15 cellular contexts compared by ENCODE assay signal in the genomic region with DNA sequence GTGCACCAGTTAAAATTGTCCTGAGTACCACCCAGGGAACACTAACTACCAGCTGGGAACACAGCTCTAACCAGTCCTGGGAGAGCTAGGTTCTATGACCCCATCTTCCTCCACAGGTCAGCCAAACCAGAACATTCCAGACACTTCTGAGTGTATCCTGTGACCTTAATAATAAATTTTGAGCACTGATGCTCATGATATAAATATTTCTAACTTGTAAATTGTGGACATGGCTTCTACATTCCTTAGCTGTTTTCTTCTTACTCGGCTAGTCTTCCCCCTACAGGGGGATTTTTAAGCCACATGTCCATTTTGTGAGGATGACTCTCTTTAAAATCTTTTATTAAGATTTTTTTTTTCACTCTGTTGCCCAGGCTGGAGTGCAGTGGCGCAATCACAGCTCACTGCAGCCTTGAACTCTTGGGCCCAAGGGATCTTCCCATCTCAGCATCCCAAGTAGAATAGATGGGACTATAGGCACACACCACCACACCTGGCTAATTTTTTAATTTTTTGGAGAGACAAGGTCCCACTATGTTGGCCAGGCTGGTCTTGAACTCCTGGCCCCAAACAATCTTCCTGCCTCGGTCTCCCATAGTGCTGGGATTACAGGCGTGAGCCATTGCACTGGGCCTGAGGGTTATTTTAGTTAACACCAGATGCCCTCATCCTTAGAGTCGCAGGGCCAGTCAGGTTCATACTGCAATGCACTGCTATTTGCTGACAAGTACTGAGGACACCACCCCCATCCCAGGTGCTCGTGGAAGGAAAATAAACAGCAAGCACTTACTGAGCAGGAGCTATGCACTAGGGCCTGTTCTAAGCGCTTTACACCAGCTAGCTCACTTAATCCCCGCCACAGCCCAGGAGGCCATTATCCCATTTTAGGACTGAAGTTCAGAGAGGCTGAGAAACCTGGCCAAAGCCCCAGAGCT.
A peak's percentile ranks its signal among the peaks of the same experiment; 100 is the strongest.
DNase-seq lines count a peak whose midpoint lies in the region; TF ChIP-seq lines count a peak whose summit lies in the region.
"Had no signal": no experiment of that assay in that cellular context is flagged by ENCODE, and none has a peak within 500 bp of the region (broad histone marks: within the 10 kb centered on the region; RNA-seq: fewer than 3 reads in every experiment).

No MANE protein-coding gene starts in this region.

- H3K9me2 ChIP-seq in SK-N-SH: no peaks in the 10 kb centered on the region

- no peak for TF ChIP-seq EP300 in SK-N-SH (IDR thresholded peaks at IDR 0.05; ENCODE audit: borderline replicate concordance in 1 of 2, low read depth in 1 of 2, low read length in 1 of 2)

- no peaks in the 10 kb centered on the region for H3K9me3 ChIP-seq in SK-N-SH
- H3K9me3 ChIP-seq: transverse colon had no signal

- CTCF ChIA-PET in SK-N-SH (lab: Yijun Ruan, JAX): interaction anchor here (0.9 to 1.7 kb wide), 3 partner anchors 16 to 40 kb away, joined by 3 read pairs; no protein-coding TSS in a partner anchor
- CTCF ChIA-PET in activated CD4-positive, alpha-beta memory T cell treated with anti-CD3 and anti-CD28 coated beads for 36 hours (lab: Charles Lee): interaction anchor here (0.8 to 1.4 kb wide), 2 partner anchors 18 to 161 kb away, joined by 3 to 4 read pairs; no protein-coding TSS in a partner anchor

- no peaks in the 10 kb centered on the region for H3K27me3 ChIP-seq in SK-N-SH (ENCODE audit: insufficient read depth)
- H3K27me3 ChIP-seq: transverse colon had no signal

- H3K27ac ChIP-seq in SK-N-SH (ENCODE audit: low read depth in 2 of 2, low read length in 1 of 2): no peak overlapping the region
- H3K27ac ChIP-seq: A549 had no signal

- no peak overlapping the region for H3K4me2 ChIP-seq in SK-N-SH
- H3K4me2 ChIP-seq: A549 had no signal

- POLR2A ChIA-PET in SK-N-SH (lab: Yijun Ruan, JAX): interaction anchor here (0.6 kb wide), 1 partner anchor 19 kb away, joined by 3 read pairs; no protein-coding TSS in a partner anchor
- POLR2A ChIA-PET in activated CD4-positive, alpha-beta memory T cell treated with anti-CD3 and anti-CD28 coated beads for 36 hours (lab: Charles Lee): no interaction called here

- peaks cover 5% of the 10 kb centered on the region for H3K36me3 Mint-ChIP-seq in type B pancreatic cell
- H3K36me3 Mint-ChIP-seq in activated CD4-positive, alpha-beta memory T cell treated with anti-CD3 and anti-CD28 coated beads for 36 hours: peaks cover 2% of the 10 kb centered on the region
- H3K36me3 Mint-ChIP-seq: naive thymus-derived CD8-positive, alpha-beta T cell had no signal

- H3K9me3 Mint-ChIP-seq in type B pancreatic cell: no peaks in the 10 kb centered on the region
- no peaks in the 10 kb centered on the region for H3K9me3 Mint-ChIP-seq in activated CD4-positive, alpha-beta memory T cell treated with anti-CD3 and anti-CD28 coated beads for 36 hours
- H3K9me3 Mint-ChIP-seq: naive thymus-derived CD8-positive, alpha-beta T cell had no signal

- H3K27ac Mint-ChIP-seq in type B pancreatic cell: no peak overlapping the region
- no peak overlapping the region for H3K27ac Mint-ChIP-seq in activated CD4-positive, alpha-beta memory T cell treated with anti-CD3 and anti-CD28 coated beads for 36 hours

- DNase-seq in NCI-H2107 treated with DMSO at 0.1 percent for 48 hours (lab: John Stamatoyannopoulos, UW; ENCODE audit: unreplicated experiment): peak; percentile 49
- no peak for DNase-seq in NCI-H2107 (lab: John Stamatoyannopoulos, UW)
- DNase-seq in SK-N-SH: no peak
- DNase-seq in fibroblast of the aortic adventitia (ENCODE audit: low read depth): peak; percentile 76
- DNase-seq in type B pancreatic cell (ENCODE audit: extremely low spot score, unreplicated experiment): no peak
- DNase-seq in glomerular visceral epithelial cell (ENCODE audit: extremely low spot score): no peak
- DNase-seq in activated CD4-positive, alpha-beta memory T cell treated with anti-CD3 and anti-CD28 coated beads for 36 hours: no peak
- DNase-seq in activated effector memory CD4-positive, alpha-beta T cell treated with anti-CD3 and anti-CD28 coated beads, Interleukin-2, amount 50 U/mL, for 16 hours: no peak
- DNase-seq: activated T-cell treated with anti-CD3 and anti-CD28 coated beads, Interleukin-2, amount 50 U/mL, for 1 hour; DMS79; erythroblast; KBM-7; naive thymus-derived CD8-positive, alpha-beta T cell; transverse colon had no signal

- H3K4me3 ChIP-seq in SK-N-SH (ENCODE audit: low read depth in 2 of 2, low read length in 1 of 2): no peak overlapping the region
- H3K4me3 ChIP-seq in fibroblast of the aortic adventitia (ENCODE audit: low read depth, low read length): no peak overlapping the region
- H3K4me3 ChIP-seq: A549, transverse colon had no signal

- no peaks in the 10 kb centered on the region for H3F3A ChIP-seq in SK-N-SH (replicated peaks; ENCODE audit: insufficient read depth)

- peaks cover 37% of the 10 kb centered on the region for H3K4me1 Mint-ChIP-seq in type B pancreatic cell (ENCODE audit: unreplicated experiment)
- peaks cover 20% of the 10 kb centered on the region for H3K4me1 Mint-ChIP-seq in activated CD4-positive, alpha-beta memory T cell treated with anti-CD3 and anti-CD28 coated beads for 36 hours (ENCODE audit: low read depth)

- H3K9ac ChIP-seq in SK-N-SH: no peak overlapping the region

- intact Hi-C loops in activated CD4-positive, alpha-beta memory T cell treated with anti-CD3 and anti-CD28 coated beads for 36 hours (cut with micrococcal nuclease): loop anchor here (5.0 kb wide), 1 partner anchor 258 kb away; no protein-coding TSS in a partner anchor

- no peak overlapping the region for H3K4me3 Mint-ChIP-seq in type B pancreatic cell
- no peak overlapping the region for H3K4me3 Mint-ChIP-seq in activated CD4-positive, alpha-beta memory T cell treated with anti-CD3 and anti-CD28 coated beads for 36 hours
- H3K4me3 Mint-ChIP-seq: naive thymus-derived CD8-positive, alpha-beta T cell had no signal

- H4K20me1 ChIP-seq in SK-N-SH (ENCODE audit: insufficient read depth): no peaks in the 10 kb centered on the region

- peaks cover 0 to 16% of the 10 kb centered on the region in 2 experiments; a peak in 1 of 4 replicates for H3K4me1 ChIP-seq in SK-N-SH (ENCODE audit: control insufficient read depth in 1 of 2, insufficient read depth in 2 of 2, low read depth in 1 of 2, low read length in 1 of 2)

- TF ChIP-seq CTCF in SK-N-SH (IDR thresholded peaks at IDR 0.05) (peak; percentile 41), fibroblast of the aortic adventitia (IDR thresholded peaks at IDR 0.05; ENCODE audit: insufficient read depth, low read length) (peak; percentile 47), type B pancreatic cell (conservative IDR thresholded peaks at IDR 0.05) (peak; percentile 38)

- no peaks in the 10 kb centered on the region for H3K36me3 ChIP-seq in SK-N-SH (replicated peaks in 1 of 2; ENCODE audit: control insufficient read depth in 1 of 2, insufficient read depth in 2 of 2, low read length in 1 of 2)
- H3K36me3 ChIP-seq: transverse colon had no signal

- H3K27me3 Mint-ChIP-seq in type B pancreatic cell: no peaks in the 10 kb centered on the region
- peaks cover 9% of the 10 kb centered on the region for H3K27me3 Mint-ChIP-seq in activated CD4-positive, alpha-beta memory T cell treated with anti-CD3 and anti-CD28 coated beads for 36 hours

- 92% methylated on average over 8 of the region's 8 CpGs for WGBS in SK-N-SH (ENCODE audit: low lambda C conversion rate)

- no peak overlapping the region for H2AFZ ChIP-seq in SK-N-SH (ENCODE audit: low read depth)

- TF ChIP-seq RAD21 in SK-N-SH (IDR thresholded peaks at IDR 0.05; ENCODE audit: low read length): no peak

- no peaks in the 10 kb centered on the region for H3K79me2 ChIP-seq in SK-N-SH (ENCODE audit: insufficient read depth)

TF ChIP-seq in SK-N-SH, 30 proteins besides CTCF, POLR2A, EP300 and RAD21:
- TF ChIP-seq, protein P1, sequence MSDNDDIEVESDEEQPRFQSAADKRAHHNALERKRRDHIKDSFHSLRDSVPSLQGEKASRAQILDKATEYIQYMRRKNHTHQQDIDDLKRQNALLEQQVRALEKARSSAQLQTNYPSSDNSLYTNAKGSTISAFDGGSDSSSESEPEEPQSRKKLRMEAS (IDR thresholded peaks at IDR 0.05; ENCODE audit: low read depth): no peak
- TF ChIP-seq POLR2AphosphoS5 (IDR thresholded peaks at IDR 0.05; ENCODE audit: low read depth, low read length) (no peak), RXRA (IDR thresholded peaks at IDR 0.05; ENCODE audit: borderline replicate concordance, low read depth) (0 out of 2 replicates have a peak, but pooled peaks have one; percentile 14), ELF1 (IDR thresholded peaks at IDR 0.05) (no peak), GABPA (IDR thresholded peaks at IDR 0.05; ENCODE audit: low read depth) (no peak), FOSL2 (IDR thresholded peaks at IDR 0.05; ENCODE audit: borderline replicate concordance, low read depth) (no peak), NFIC (IDR thresholded peaks at IDR 0.05; ENCODE audit: borderline replicate concordance) (no peak)

Comparison
In these comparisons a context has a peak if more than half of its experiments do, and no peak if none do; other contexts are left out.
1. DNase-seq: peak in NCI-H2107 treated with DMSO at 0.1 percent for 48 hours (single experiment) and fibroblast of the aortic adventitia (single experiment); none in NCI-H2107 (single experiment), SK-N-SH (single experiment), type B pancreatic cell (single experiment), glomerular visceral epithelial cell (single experiment), activated CD4-positive, alpha-beta memory T cell treated with anti-CD3 and anti-CD28 coated beads for 36 hours (single experiment) and activated effector memory CD4-positive, alpha-beta T cell treated with anti-CD3 and anti-CD28 coated beads, Interleukin-2, amount 50 U/mL, for 16 hours (single experiment).
2. Peak in every context shown above with its lines, with median percentiles within 50 percentile points of each other: CTCF ChIP-seq.